ENCODE assay signal across 23 cellular contexts in the genomic region with DNA sequence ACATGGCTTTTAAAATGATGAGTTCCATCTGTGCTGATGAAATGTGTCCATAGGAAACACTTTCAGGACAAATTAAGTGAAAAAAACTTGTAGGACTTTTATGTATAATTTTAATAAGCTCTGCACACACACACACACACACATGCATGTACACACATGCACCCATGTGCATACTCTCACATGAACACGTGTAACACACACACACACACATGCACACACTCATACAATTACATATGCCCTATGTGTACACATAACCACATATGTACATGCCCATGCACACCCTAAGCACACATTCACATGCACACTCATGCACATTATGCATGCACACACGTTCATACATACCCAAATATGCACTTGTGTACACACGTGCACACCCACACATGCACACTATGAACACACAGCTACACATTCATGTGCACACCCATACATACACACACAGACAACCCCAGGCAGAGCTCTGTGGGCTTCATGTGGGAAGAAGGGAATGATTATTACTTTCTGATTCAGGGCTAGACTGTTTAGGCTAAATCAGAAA.
"Had no signal": no experiment of that assay in that cellular context is flagged by ENCODE, and none has a peak within 500 bp of the region (broad histone marks: within the 10 kb centered on the region; RNA-seq: fewer than 3 reads in every experiment).

No MANE protein-coding gene starts in this region.

- FAIRE-seq: RCC 7860 had no signal

- H3K4me1 ChIP-seq: SJSA1 had no signal

- H3K9me3 ChIP-seq: MG63 had no signal

- H3K4me3 ChIP-seq: MG63, SJSA1, SK-N-MC had no signal

- H3K36me3 ChIP-seq: MG63, SJSA1 had no signal

- DNase-seq: IMR-90, Karpas-422, KG1, MG63, NCI-H1092, NCI-H1105 treated with DMSO at 0.1 percent for 48 hours, NCI-H1436, NCI-H187, NCI-H2029, NCI-H2081 treated with DMSO at 0.1 percent for 48 hours, NCI-H2171, NCI-H226, NCI-H446, NCI-H510A, NCI-H524 treated with DMSO at 0.1 percent for 48 hours, NCI-H69, NCI-H774, Right ventricle myocardium superior, RPMI8226, SIG-M5 had no signal

- H3K27me3 ChIP-seq: MG63, SJSA1 had no signal

- H3K27ac ChIP-seq: SJSA1, SK-N-MC had no signal
